In genomic region chr1:112702067-112702395, GRCh38 we compare ENCODE assay signal across 10 cellular contexts. TPM values are rescaled to one million over a fixed set of nuclear protein-coding genes. Genes with fewer than 3 reads are reported as not detected.
A peak's percentile ranks its signal among the peaks of the same experiment; 100 is the strongest.
DNase-seq lines count a peak whose midpoint lies in the region; ATAC-seq and TF ChIP-seq lines count a peak whose summit lies in the region.
"Had no signal": no experiment of that assay in that cellular context is flagged by ENCODE, and none has a peak within 500 bp of the region (broad histone marks: within the 10 kb centered on the region; RNA-seq: fewer than 3 reads in every experiment).

No MANE protein-coding gene starts in this region.

- no peak for DNase-seq in heart right ventricle
- no peak for DNase-seq in left ventricle myocardium superior
- DNase-seq in caudate nucleus (lab: John Stamatoyannopoulos, UW): no peak
- no peak for DNase-seq in naive thymus-derived CD4-positive, alpha-beta T cell
- no peak for DNase-seq in upper lobe of right lung
- no peak for DNase-seq in GM03348 (ENCODE audit: low spot score)
- DNase-seq: DMS153 had no signal

- H3K9me3 ChIP-seq in heart right ventricle (no peaks in the 10 kb centered on the region), upper lobe of right lung (no peaks in the 10 kb centered on the region)
- H3K9me3 ChIP-seq in naive thymus-derived CD4-positive, alpha-beta T cell (ENCODE audit: control insufficient read depth in 2 of 3, low read length in 3 of 3): no peaks in the 10 kb centered on the region

- H3K4me1 Mint-ChIP-seq in naive thymus-derived CD4-positive, alpha-beta T cell: peaks cover 39 to 72% (median 62%) of the 10 kb centered on the region in 7 donors

- H3K4me3 ChIP-seq in heart right ventricle: peak overlapping the region in 1 of 10 donors; percentile 14
- H3K4me3 ChIP-seq in naive thymus-derived CD4-positive, alpha-beta T cell (ENCODE audit: low read length): no peak overlapping the region
- no peak overlapping the region for H3K4me3 ChIP-seq in upper lobe of right lung

- TF ChIP-seq CTCF in heart right ventricle (IDR thresholded peaks at IDR 0.05) (no peak), upper lobe of right lung (IDR thresholded peaks at IDR 0.05) (no peak)

- H3K27me3 ChIP-seq in heart right ventricle (no peaks in the 10 kb centered on the region), upper lobe of right lung (no peaks in the 10 kb centered on the region)
- no peaks in the 10 kb centered on the region for H3K27me3 ChIP-seq in naive thymus-derived CD4-positive, alpha-beta T cell (ENCODE audit: control insufficient read depth in 2 of 2, insufficient read depth in 2 of 2, low read length in 2 of 2)

- ATAC-seq in heart right ventricle (no peak), left ventricle myocardium superior (no peak), upper lobe of right lung (no peak), GM21367 (IDR thresholded peaks at IDR 0.05; ENCODE audit: unreplicated experiment) (no peak), HG02870 (IDR thresholded peaks at IDR 0.05; ENCODE audit: unreplicated experiment) (no peak)
- ATAC-seq in naive thymus-derived CD4-positive, alpha-beta T cell: no peak
- ATAC-seq: SK-N-SH treated with all-trans-retinoic acid at 6 μM for 48 hours had no signal

- POLR2A ChIA-PET in naive thymus-derived CD4-positive, alpha-beta T cell (lab: Charles Lee): interaction anchor here (0.6 to 0.7 kb wide), 2 partner anchors 28 to 83 kb away, joined by 3 read pairs; partner anchors contain the start of gene ST7L

- CTCF ChIA-PET in naive thymus-derived CD4-positive, alpha-beta T cell (lab: Charles Lee): interaction anchor here (1.9 kb wide), 1 partner anchor 27 kb away, joined by 5 read pairs; the partner anchor contains the start of gene MOV10

- H3K27me3 Mint-ChIP-seq in naive thymus-derived CD4-positive, alpha-beta T cell: no peaks in the 10 kb centered on the region

- peak overlapping the region; percentile 45 to 90 (median 82) for H3K27ac Mint-ChIP-seq in naive thymus-derived CD4-positive, alpha-beta T cell

- WGBS in heart right ventricle, 2 donors: 54 to 59% methylated on average over 3 of the region's 3 CpGs

- H3K36me3 Mint-ChIP-seq in naive thymus-derived CD4-positive, alpha-beta T cell: peaks cover 0 to 25% (median 0%) of the 10 kb centered on the region in 5 donors

- H3K4me1 ChIP-seq in heart right ventricle (peaks cover 37 to 89% (median 85%) of the 10 kb centered on the region in 9 donors), upper lobe of right lung (peaks cover 77% of the 10 kb centered on the region)
- peaks cover 28 to 41% of the 10 kb centered on the region in 2 donors for H3K4me1 ChIP-seq in naive thymus-derived CD4-positive, alpha-beta T cell (ENCODE audit: control insufficient read depth in 2 of 2, insufficient read depth in 2 of 2, low read length in 2 of 2)

- H3K27ac ChIP-seq in heart right ventricle (peak overlapping the region; percentile 67 to 100 (median 92)), caudate nucleus (ENCODE audit: low read depth, low read length) (peak overlapping the region; percentile 93), upper lobe of right lung (peak overlapping the region; percentile 76)
- H3K27ac ChIP-seq in naive thymus-derived CD4-positive, alpha-beta T cell (ENCODE audit: low read depth, low read length): no peak overlapping the region

- H3K9me3 Mint-ChIP-seq in naive thymus-derived CD4-positive, alpha-beta T cell: peaks cover 0 to 3% (median 0%) of the 10 kb centered on the region in 11 donors

- H3K36me3 ChIP-seq in heart right ventricle (peaks cover 0 to 73% (median 17%) of the 10 kb centered on the region in 9 donors), upper lobe of right lung (peaks cover 38% of the 10 kb centered on the region)
- H3K36me3 ChIP-seq in naive thymus-derived CD4-positive, alpha-beta T cell (ENCODE audit: control insufficient read depth in 2 of 3, insufficient read depth in 3 of 3, low read length in 3 of 3): peaks cover 0 to 32% (median 0%) of the 10 kb centered on the region in 3 experiments

- peak overlapping the region in 5 of 10 donors; percentile 1 to 32 (median 9) for H3K4me3 Mint-ChIP-seq in naive thymus-derived CD4-positive, alpha-beta T cell

- intact Hi-C loops in heart right ventricle (cut with DNase I) (loop anchor here in 3 of 10 donors (10.0 kb wide), 4 partner anchors 77 to 967 kb away; partner anchors contain the start of genes INKA2 (in 1 of the 3) and WNT2B (in 1 of the 3)), left ventricle myocardium superior (cut with micrococcal nuclease) (loop anchor here (10.0 kb wide), 1 partner anchor 307 kb away; the partner anchor contains the start of gene CTTNBP2NL), upper lobe of right lung (cut with DNase I) (loop anchor here (10.0 kb wide), 1 partner anchor 77 kb away; no protein-coding TSS in a partner anchor)
- intact Hi-C loops in naive thymus-derived CD4-positive, alpha-beta T cell (cut with micrococcal nuclease): no loop called here

RNA-seq across cellular contexts. Expression of gene RHOC, which starts 4.9 kb away (rescaled TPM):
- 100 to 1,000 TPM; 115 to 225 (median 158) TPM for total RNA-seq in heart right ventricle
- polyA plus RNA-seq in heart right ventricle: 100 to 1,000 TPM; 156 to 408 TPM
- total RNA-seq in left ventricle myocardium superior: 96.0 TPM
- total RNA-seq in naive thymus-derived CD4-positive, alpha-beta T cell: 10 to 100 TPM in 3 of 5 experiments, under 1 TPM in 2; 0.57 to 89.1 (median 18.7) TPM
- polyA plus RNA-seq in naive thymus-derived CD4-positive, alpha-beta T cell: 1 to 10 TPM; 2.6 to 4.2 TPM
- total RNA-seq in upper lobe of right lung: 150 TPM

RNA-seq across cellular contexts. Expression of gene PPM1J, which starts 13.1 kb away (rescaled TPM):
- total RNA-seq in heart right ventricle (10 to 100 TPM in 1 of 10 donors, 1 to 10 TPM in 9; 5.8 to 11.0 (median 8.5) TPM), left ventricle myocardium superior (7.2 TPM), upper lobe of right lung (0.32 TPM)
- polyA plus RNA-seq in heart right ventricle: 1 to 10 TPM; 2.4 to 8.4 TPM
- total RNA-seq in naive thymus-derived CD4-positive, alpha-beta T cell: 1 to 10 TPM in 1 of 5 experiments, under 1 TPM in 2, not detected in 2; 0.46 to 1.6 (median 0.50) TPM
- polyA plus RNA-seq in naive thymus-derived CD4-positive, alpha-beta T cell: not detected

RNA-seq across cellular contexts. Expression of gene MOV10, which starts 27.6 kb away (rescaled TPM):
- 10 to 100 TPM in 8 of 10 donors, 1 to 10 TPM in 2; 6.3 to 25.8 (median 13.9) TPM for total RNA-seq in heart right ventricle
- polyA plus RNA-seq in heart right ventricle: 10 to 100 TPM; 17.8 to 69.4 TPM
- total RNA-seq in left ventricle myocardium superior: 14.0 TPM
- total RNA-seq in naive thymus-derived CD4-positive, alpha-beta T cell: 100 to 1,000 TPM in 1 of 5 experiments, 10 to 100 TPM in 4; 85.5 to 126 (median 90.1) TPM
- polyA plus RNA-seq in naive thymus-derived CD4-positive, alpha-beta T cell: 10 to 100 TPM; 26.1 to 55.9 TPM
- 62.8 TPM for total RNA-seq in upper lobe of right lung

Comparison
In these comparisons a context has a peak if more than half of its experiments do, and no peak if none do; other contexts are left out.
1. intact Hi-C loops: an anchor here in left ventricle myocardium superior (10.0 kb wide) and upper lobe of right lung (10.0 kb wide); none called in naive thymus-derived CD4-positive, alpha-beta T cell.